In the genomic region with DNA sequence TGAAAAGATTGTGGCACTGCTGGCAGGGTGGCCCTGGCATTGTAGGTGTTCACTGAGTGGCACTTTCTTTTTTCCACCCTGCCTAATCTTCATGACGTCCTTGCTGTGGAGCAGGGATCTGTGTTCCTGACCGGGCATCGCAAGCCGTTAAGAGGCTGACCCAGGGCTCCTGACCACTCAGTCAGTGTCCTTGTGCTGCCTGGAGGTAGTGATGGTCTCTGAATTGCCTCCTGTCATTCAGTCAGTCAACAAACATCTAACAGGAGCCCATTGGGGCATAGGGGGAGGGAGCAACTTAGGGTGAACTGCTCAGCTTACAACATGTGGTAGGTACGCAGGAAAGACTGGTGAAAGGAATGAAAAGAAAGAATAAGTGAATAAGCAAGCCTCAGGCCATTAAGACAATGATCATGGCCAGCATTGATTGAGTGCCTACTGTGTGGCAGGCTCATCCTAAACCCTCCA, we compare ENCODE assay signal across 17 cellular contexts.
"Had no signal": no experiment of that assay in that cellular context is flagged by ENCODE, and none has a peak within 500 bp of the region (broad histone marks: within the 10 kb centered on the region; RNA-seq: fewer than 3 reads in every experiment).

No MANE protein-coding gene starts in this region.

- H3K27ac Mint-ChIP-seq: naive B cell; stimulated activated effector memory CD8-positive, alpha-beta T cell treated with anti-CD3 and anti-CD28 coated beads, Interleukin-12 subunit alpha, Interleukin-12 subunit beta, amount 100 ng/mL, for 72 hours had no signal

- H3K36me3 Mint-ChIP-seq: naive B cell had no signal

- FAIRE-seq: frontal cortex, islet of Langerhans had no signal

- H3K36me3 ChIP-seq: heart right ventricle, right atrium auricular region, thoracic aorta had no signal

- ATAC-seq: heart right ventricle; stimulated activated effector memory CD8-positive, alpha-beta T cell treated with anti-CD3 and anti-CD28 coated beads, Interleukin-12 subunit alpha, Interleukin-12 subunit beta, amount 100 ng/mL, for 72 hours; stimulated activated naive CD8-positive, alpha-beta T cell treated with anti-CD3 and anti-CD28 coated beads, Interleukin-15, amount 100 ng/mL, for 72 hours had no signal

- H3K9me3 Mint-ChIP-seq: naive B cell; stimulated activated effector memory CD8-positive, alpha-beta T cell treated with anti-CD3 and anti-CD28 coated beads, Interleukin-12 subunit alpha, Interleukin-12 subunit beta, amount 100 ng/mL, for 72 hours; stimulated activated naive CD8-positive, alpha-beta T cell treated with anti-CD3 and anti-CD28 coated beads, Interleukin-15, amount 100 ng/mL, for 72 hours had no signal

- H3K4me3 ChIP-seq: dorsolateral prefrontal cortex, heart right ventricle, right atrium auricular region, thoracic aorta had no signal

- H3K27me3 ChIP-seq: dorsolateral prefrontal cortex, heart right ventricle, right atrium auricular region had no signal

- H3K27ac ChIP-seq: dorsolateral prefrontal cortex, heart right ventricle, right atrium auricular region, thoracic aorta had no signal

- H3K4me3 Mint-ChIP-seq: naive B cell; stimulated activated effector memory CD8-positive, alpha-beta T cell treated with anti-CD3 and anti-CD28 coated beads, Interleukin-12 subunit alpha, Interleukin-12 subunit beta, amount 100 ng/mL, for 72 hours; stimulated activated naive CD8-positive, alpha-beta T cell treated with anti-CD3 and anti-CD28 coated beads, Interleukin-15, amount 100 ng/mL, for 72 hours had no signal

- H3K9me3 ChIP-seq: heart right ventricle, right atrium auricular region, thoracic aorta had no signal

- DNase-seq: cortex of kidney; effector CD8-positive, alpha-beta T cell; heart right ventricle; hypothalamus; kidney glomerular epithelial cell; mesendoderm; naive B cell; stimulated activated CD4-positive, alpha-beta T cell treated with anti-CD3 and anti-CD28 coated beads, Interleukin-4, amount 100 ng/mL, for 1 hour; stimulated activated CD8-positive, alpha-beta memory T cell treated with anti-CD3 and anti-CD28 coated beads, Interleukin-4, amount 100 ng/mL, for 48 hours; stimulated activated naive CD8-positive, alpha-beta T cell treated with anti-CD3 and anti-CD28 coated beads, Interleukin-15, amount 100 ng/mL, for 72 hours; trophoblast cell had no signal
